In genomic region chr4:27490747-27491146, GRCh38 we compare ENCODE assay signal across 16 cellular contexts.
DNase-seq lines count a peak whose midpoint lies in the region; ATAC-seq and TF ChIP-seq lines count a peak whose summit lies in the region.
"Had no signal": no experiment of that assay in that cellular context is flagged by ENCODE, and none has a peak within 500 bp of the region (broad histone marks: within the 10 kb centered on the region; RNA-seq: fewer than 3 reads in every experiment).

No MANE protein-coding gene starts in this region.

- H3T11ph ChIP-seq in H9 (ENCODE audit: low read length) = no peak overlapping the region

- peak overlapping the region; percentile 62 for H2AFZ ChIP-seq in H9 (ENCODE audit: low read length)
- no peak overlapping the region for H2AFZ ChIP-seq in Karpas-422 (ENCODE audit: low read length)
- H2AFZ ChIP-seq: GM23248 had no signal

- no peaks in the 10 kb centered on the region for H3K27me3 Mint-ChIP-seq in H9 (ENCODE audit: low read depth)
- H3K27me3 Mint-ChIP-seq in WTC11 (ENCODE audit: low read depth) = no peaks in the 10 kb centered on the region
- H3K27me3 Mint-ChIP-seq: CD4-positive, alpha-beta memory T cell had no signal

- CTCF ChIA-PET in WTC11 (lab: Charles Lee) = no interaction called here

- no CpG with 5 or more reads among the region's 2 CpGs for WGBS in H9 (ENCODE audit: extremely low coverage, insufficient read length, low lambda C conversion rate)
- no CpG with 5 or more reads among the region's 2 CpGs for WGBS in mesendoderm (ENCODE audit: extremely low coverage, insufficient coverage, low lambda C conversion rate)

- H2AK5ac ChIP-seq in H9 (ENCODE audit: insufficient read length, low read length) (no peak overlapping the region), mesendoderm (ENCODE audit: low read length) (no peak overlapping the region)

- H3K9ac ChIP-seq in H9 (ENCODE audit: extremely low read depth, insufficient read length, low read length) (no peak overlapping the region), mesendoderm (ENCODE audit: low read length) (no peak overlapping the region), Karpas-422 (ENCODE audit: low read length) (no peak overlapping the region)
- H3K9ac ChIP-seq: GM23248 had no signal

- H3K56ac ChIP-seq in H9 (ENCODE audit: insufficient read length, low read depth, low read length) (no peak overlapping the region), mesendoderm (ENCODE audit: low read length) (no peak overlapping the region)

- POLR2A ChIA-PET in WTC11 (lab: Charles Lee) = no interaction called here

- no peak overlapping the region for H3K23ac ChIP-seq in H9 (ENCODE audit: insufficient read length, low read depth, low read length)
- H3K23ac ChIP-seq in mesendoderm (ENCODE audit: low read length) = no peak overlapping the region

- H3K27me3 ChIP-seq in H9 (ENCODE audit: insufficient read depth, low read length) (no peaks in the 10 kb centered on the region), mesendoderm (ENCODE audit: insufficient read depth, low read length, poor library complexity) (no peaks in the 10 kb centered on the region), Karpas-422 (ENCODE audit: low read length) (no peaks in the 10 kb centered on the region)

- H3K9me3 Mint-ChIP-seq in H9 = no peaks in the 10 kb centered on the region
- H3K9me3 Mint-ChIP-seq in WTC11 = no peaks in the 10 kb centered on the region

- H3K36me3 Mint-ChIP-seq in H9 (ENCODE audit: insufficient read depth in 1 of 3, low read depth in 3 of 3) (no peaks in the 10 kb centered on the region), WTC11 (no peaks in the 10 kb centered on the region)
- H3K36me3 Mint-ChIP-seq: CD4-positive, alpha-beta memory T cell had no signal

- no peak overlapping the region for H2BK120ac ChIP-seq in H9 (ENCODE audit: low read depth, low read length, poor library complexity, severe bottlenecking)
- no peak overlapping the region for H2BK120ac ChIP-seq in mesendoderm (ENCODE audit: low read depth, low read length)

- H2BK15ac ChIP-seq in H9 (ENCODE audit: low read depth, low read length) = no peak overlapping the region
- no peak overlapping the region for H2BK15ac ChIP-seq in mesendoderm (replicated peaks; ENCODE audit: low read depth)

- no peaks in the 10 kb centered on the region for H3K4me1 ChIP-seq in H9 (ENCODE audit: insufficient read depth, low read length)
- H3K4me1 ChIP-seq in mesendoderm (ENCODE audit: control insufficient read depth, low read depth, low read length) = no peaks in the 10 kb centered on the region
- H3K4me1 ChIP-seq in Karpas-422 (ENCODE audit: low read length) = no peaks in the 10 kb centered on the region
- H3K4me1 ChIP-seq: Caco-2, HAP-1 had no signal

- H3K4me1 Mint-ChIP-seq in H9 (peaks cover 9 to 11% of the 10 kb centered on the region in 2 experiments), WTC11 (peaks cover 4% of the 10 kb centered on the region; the same call in 1 of the 2 replicates)
- H3K4me1 Mint-ChIP-seq: CD4-positive, alpha-beta memory T cell had no signal

- DNase-seq in H9 = no peak
- no peak for DNase-seq in WTC11 (ENCODE audit: low spot score)
- DNase-seq in mesendoderm = peak; percentile 14
- peak; percentile 32 for DNase-seq in retina
- DNase-seq in NCI-H524 (lab: John Stamatoyannopoulos, UW) = no peak
- DNase-seq in COLO668 (lab: John Stamatoyannopoulos, UW; ENCODE audit: unreplicated experiment) = no peak
- no peak for DNase-seq in Karpas-422
- DNase-seq: C1 segment of cervical spinal cord; Caco-2; CD4-positive, alpha-beta memory T cell; DMS153; DND-41; GM23248; HFFc6 had no signal

- H3K4me2 ChIP-seq in H9 (ENCODE audit: insufficient read depth, insufficient read length, low read length) = no peak overlapping the region
- no peak overlapping the region for H3K4me2 ChIP-seq in mesendoderm (ENCODE audit: low read length)
- no peak overlapping the region for H3K4me2 ChIP-seq in Karpas-422 (ENCODE audit: low read depth, low read length, poor library complexity, severe bottlenecking)

- H4K91ac ChIP-seq in H9 (ENCODE audit: insufficient read length, low read depth, low read length) = no peak overlapping the region

- H4K20me1 ChIP-seq in H9 (ENCODE audit: control insufficient read depth, insufficient read depth, insufficient read length) (no peaks in the 10 kb centered on the region), Karpas-422 (ENCODE audit: insufficient read depth, low read depth, low read length) (no peaks in the 10 kb centered on the region)

- no peak overlapping the region for H3K4me3 ChIP-seq in mesendoderm (ENCODE audit: low read length)
- H3K4me3 ChIP-seq in Karpas-422 (ENCODE audit: low read length) = no peak overlapping the region
- H3K4me3 ChIP-seq: GM23248, HAP-1 had no signal

- H4K5ac ChIP-seq in H9 (ENCODE audit: insufficient read length, low read depth, low read length) (no peak overlapping the region), mesendoderm (ENCODE audit: low read length) (no peak overlapping the region)

- H3K18ac ChIP-seq in H9 (ENCODE audit: insufficient read length, low read depth, low read length) = no peak overlapping the region
- no peak overlapping the region for H3K18ac ChIP-seq in mesendoderm (ENCODE audit: low read length)

- H2BK20ac ChIP-seq in H9 (ENCODE audit: low read depth, low read length, poor library complexity, severe bottlenecking) = no peak overlapping the region

- no peak for TF ChIP-seq CTCF in H9 (conservative IDR thresholded peaks at IDR 0.05)
- no peak for TF ChIP-seq CTCF in WTC11 (IDR thresholded peaks at IDR 0.05)

- H3K36me3 ChIP-seq in mesendoderm (ENCODE audit: control insufficient read depth, insufficient read depth, low read length) = no peaks in the 10 kb centered on the region
- no peaks in the 10 kb centered on the region for H3K36me3 ChIP-seq in Karpas-422 (ENCODE audit: insufficient read depth, low read length)
- H3K36me3 ChIP-seq: HAP-1 had no signal

- no peak overlapping the region for H3K14ac ChIP-seq in H9 (ENCODE audit: insufficient read depth, low read length)

- H4K8ac ChIP-seq in H9 (replicated peaks; ENCODE audit: insufficient read length, low read depth, low read length) (no peak overlapping the region), mesendoderm (ENCODE audit: low read depth, low read length) (no peak overlapping the region)

- no peak overlapping the region for H2BK12ac ChIP-seq in H9 (ENCODE audit: insufficient read length, low read depth, low read length)

- H3K23me2 ChIP-seq in H9 (ENCODE audit: insufficient read length, low read depth, low read length, poor library complexity, severe bottlenecking) = no peaks in the 10 kb centered on the region

- H3K9me3 ChIP-seq in H9 (ENCODE audit: control insufficient read depth, low read depth, low read length) = no peaks in the 10 kb centered on the region
- H3K9me3 ChIP-seq in Karpas-422 (ENCODE audit: low read length) = no peaks in the 10 kb centered on the region
- H3K9me3 ChIP-seq: Caco-2, HAP-1 had no signal

- H3K27ac Mint-ChIP-seq in H9 = no peak overlapping the region; a peak in 1 of 7 replicates
- no peak overlapping the region for H3K27ac Mint-ChIP-seq in WTC11
- H3K27ac Mint-ChIP-seq: CD4-positive, alpha-beta memory T cell; HFFc6 had no signal

- H3K79me1 ChIP-seq in H9 (ENCODE audit: insufficient read depth, low read depth, low read length, poor library complexity, severe bottlenecking) = no peaks in the 10 kb centered on the region
- H3K79me1 ChIP-seq in mesendoderm (ENCODE audit: low read length) = no peaks in the 10 kb centered on the region

- H2BK5ac ChIP-seq in H9 (ENCODE audit: insufficient read length, low read length) (no peak overlapping the region), mesendoderm (ENCODE audit: low read length) (no peak overlapping the region)

- H3K4ac ChIP-seq in H9 (ENCODE audit: low read depth, low read length) (no peak overlapping the region), mesendoderm (ENCODE audit: low read depth, low read length) (no peak overlapping the region)

- ATAC-seq in WTC11 (peak; percentile 51), GM18861 (IDR thresholded peaks at IDR 0.05; ENCODE audit: unreplicated experiment) (no peak)

- no peak overlapping the region for H3K4me3 Mint-ChIP-seq in H9
- H3K4me3 Mint-ChIP-seq in WTC11 = no peak overlapping the region
- H3K4me3 Mint-ChIP-seq: CD4-positive, alpha-beta memory T cell; HFFc6 had no signal

- no peaks in the 10 kb centered on the region for H3K9me2 ChIP-seq in Karpas-422 (replicated peaks; ENCODE audit: insufficient read depth, low read length)

- H3K27ac ChIP-seq in H9 (ENCODE audit: insufficient read length, low read depth, low read length) (no peak overlapping the region), mesendoderm (ENCODE audit: low read depth, low read length) (no peak overlapping the region), Karpas-422 (ENCODE audit: low read length) (no peak overlapping the region)
- H3K27ac ChIP-seq: GM23248 had no signal

- H3K79me2 ChIP-seq in H9 (ENCODE audit: insufficient read depth, low read length) (no peaks in the 10 kb centered on the region), mesendoderm (ENCODE audit: control insufficient read depth, insufficient read depth, low read length) (no peaks in the 10 kb centered on the region), Karpas-422 (ENCODE audit: low read length) (no peaks in the 10 kb centered on the region)

TF ChIP-seq in WTC11, 78 proteins besides CTCF, POLR2A, EP300 and RAD21:
- TF ChIP-seq ZNF425 (CRISPR knock-in tag; conservative IDR thresholded peaks at IDR 0.05) = no peak

Comparison
In these comparisons a context has a peak if more than half of its experiments do, and no peak if none do; other contexts are left out.
1. DNase-seq: peak in mesendoderm (single experiment) and retina (single experiment); none in H9 (single experiment), WTC11 (single experiment), NCI-H524 (0 of 2), COLO668 (single experiment) and Karpas-422 (single experiment).